Comparison of ENCODE assay signal across 21 cellular contexts in genomic region chrX:124433186-124433585, GRCh38.
"Had no signal": no experiment of that assay in that cellular context is flagged by ENCODE, and none has a peak within 500 bp of the region (broad histone marks: within the 10 kb centered on the region; RNA-seq: fewer than 3 reads in every experiment).

No MANE protein-coding gene starts in this region.

- H3K27me3 ChIP-seq: esophagus squamous epithelium, hepatocyte, stomach had no signal

- H3K27ac ChIP-seq: dorsolateral prefrontal cortex, epithelial cell of prostate, esophagus squamous epithelium, hepatocyte, parathyroid adenoma, prostate gland, stomach had no signal

- H3K4me1 ChIP-seq: esophagus squamous epithelium, parathyroid adenoma, prostate gland, stomach had no signal

- FAIRE-seq: endometrium had no signal

- H3K36me3 ChIP-seq: esophagus squamous epithelium, prostate gland, stomach had no signal

- H3K4me3 ChIP-seq: dorsolateral prefrontal cortex, esophagus squamous epithelium, hepatocyte, prostate gland, stomach had no signal

- H3K9me3 ChIP-seq: esophagus squamous epithelium, prostate gland, stomach had no signal

- H3K9ac ChIP-seq: parathyroid adenoma had no signal

- DNase-seq: central memory CD4-positive, alpha-beta T cell; cortex of kidney; dorsolateral prefrontal cortex; effector memory CD4-positive, alpha-beta T cell; esophagus squamous epithelium; foreskin fibroblast; head of caudate nucleus; left cardiac atrium; left ventricle myocardium superior; naive thymus-derived CD4-positive, alpha-beta T cell; nephron progenitor cell; retina; stimulated activated naive CD4-positive, alpha-beta T cell; stomach; trophoblast cell had no signal

- ATAC-seq: left cardiac atrium; left ventricle myocardium superior; naive thymus-derived CD4-positive, alpha-beta T cell; sciatic nerve had no signal
